Comparison of ENCODE assay signal across 1 cellular context in genomic region chr6:32087574-32088486, GRCh38.
A peak's percentile ranks its signal among the peaks of the same experiment; 100 is the strongest.
TF ChIP-seq lines count a peak whose summit lies in the region.

No MANE protein-coding gene starts in this region.

TF ChIP-seq in HepG2, 621 proteins besides CTCF, POLR2A, EP300 and RAD21 (continued from another document and continues in another):
- TF ChIP-seq BCLAF1 (IDR thresholded peaks at IDR 0.05) (no peak), IKZF5 (CRISPR knock-in tag; IDR thresholded peaks at IDR 0.05) (peak; percentile 71; the same call in 1 of the 2 replicates), MEIS1 (CRISPR knock-in tag; IDR thresholded peaks at IDR 0.05; ENCODE audit: borderline replicate concordance) (0 out of 2 replicates have a peak, but pooled peaks have one; percentile 16), ZFX (CRISPR knock-in tag; IDR thresholded peaks at IDR 0.05; ENCODE audit: low read depth) (peak; percentile 81), ZFY (CRISPR knock-in tag; IDR thresholded peaks at IDR 0.05) (peak; percentile 61; the same call in 1 of the 2 replicates), NCOA1 (CRISPR knock-in tag; IDR thresholded peaks at IDR 0.05) (no peak), SOX5 (CRISPR knock-in tag; IDR thresholded peaks at IDR 0.05; ENCODE audit: borderline replicate concordance) (no peak), ZNF777 (CRISPR knock-in tag; IDR thresholded peaks at IDR 0.05) (peak; percentile 99), HNRNPLL (IDR thresholded peaks at IDR 0.05; ENCODE audit: low read depth, low read length, poor library complexity, severe bottlenecking) (peak; percentile 65), ZNF468 (CRISPR knock-in tag; IDR thresholded peaks at IDR 0.05) (no peak), GATAD2A (CRISPR knock-in tag; IDR thresholded peaks at IDR 0.05) (peak; percentile 58; the same call in 1 of the 2 replicates), ZNF816 (CRISPR knock-in tag; IDR thresholded peaks at IDR 0.05; ENCODE audit: borderline replicate concordance) (no peak), ZSCAN20 (CRISPR knock-in tag; IDR thresholded peaks at IDR 0.05; ENCODE audit: borderline replicate concordance) (peak; percentile 70; the same call in 1 of the 2 replicates), PHF8 (CRISPR knock-in tag; IDR thresholded peaks at IDR 0.05) (peak; percentile 39; the same call in 1 of the 2 replicates), SP1 (IDR thresholded peaks at IDR 0.05) (no peak), SP1 (CRISPR knock-in tag; IDR thresholded peaks at IDR 0.05) (peak; percentile 76), MLXIP (CRISPR knock-in tag; IDR thresholded peaks at IDR 0.05; ENCODE audit: borderline replicate concordance) (no peak), TEAD3 (CRISPR knock-in tag; optimal IDR thresholded peaks at IDR 0.05; ENCODE audit: borderline replicate concordance) (peak; percentile 65), PCBP1 (IDR thresholded peaks at IDR 0.05; ENCODE audit: borderline replicate concordance, low read depth, low read length) (0 out of 2 replicates have a peak, but pooled peaks have one; percentile 15), MAZ (IDR thresholded peaks at IDR 0.05; ENCODE audit: borderline replicate concordance, low read depth, low read length) (peak; percentile 62; the same call in 1 of the 2 replicates), MAZ (CRISPR knock-in tag; IDR thresholded peaks at IDR 0.05; ENCODE audit: low read depth) (peak; percentile 59; the same call in 1 of the 2 replicates), GLI4 (CRISPR knock-in tag; IDR thresholded peaks at IDR 0.05; ENCODE audit: borderline replicate concordance) (no peak), KDM3A (CRISPR knock-in tag; IDR thresholded peaks at IDR 0.05; ENCODE audit: low read depth) (peak; percentile 87; the same call in 1 of the 2 replicates), XRCC5 (optimal IDR thresholded peaks at IDR 0.05; ENCODE audit: low read length) (peak; percentile 82), SPEN (CRISPR knock-in tag; IDR thresholded peaks at IDR 0.05; ENCODE audit: low read depth) (peak; percentile 80), LCORL (IDR thresholded peaks at IDR 0.05) (no peak), LCORL (CRISPR knock-in tag; IDR thresholded peaks at IDR 0.05) (peak; percentile 71; the same call in 1 of the 2 replicates), ZGPAT (CRISPR knock-in tag; IDR thresholded peaks at IDR 0.05) (peak; percentile 54; the same call in 1 of the 2 replicates), UBTF (CRISPR knock-in tag; IDR thresholded peaks at IDR 0.05) (peak; percentile 51), TGIF2 (CRISPR knock-in tag; IDR thresholded peaks at IDR 0.05) (no peak), SMAD1 (CRISPR knock-in tag; IDR thresholded peaks at IDR 0.05; ENCODE audit: borderline replicate concordance, low read depth) (0 out of 2 replicates have a peak, but pooled peaks have one; percentile 46), NFE2 (CRISPR knock-in tag; IDR thresholded peaks at IDR 0.05) (no peak), ZNF333 (CRISPR knock-in tag; IDR thresholded peaks at IDR 0.05; ENCODE audit: borderline replicate concordance) (no peak), ZNF790 (CRISPR knock-in tag; IDR thresholded peaks at IDR 0.05; ENCODE audit: borderline replicate concordance) (no peak), HDAC2 (CRISPR knock-in tag; IDR thresholded peaks at IDR 0.05) (peak; percentile 64; the same call in 1 of the 2 replicates), ZNF687 (CRISPR knock-in tag; IDR thresholded peaks at IDR 0.05) (peak; percentile 70)
- TF ChIP-seq, protein P1, sequence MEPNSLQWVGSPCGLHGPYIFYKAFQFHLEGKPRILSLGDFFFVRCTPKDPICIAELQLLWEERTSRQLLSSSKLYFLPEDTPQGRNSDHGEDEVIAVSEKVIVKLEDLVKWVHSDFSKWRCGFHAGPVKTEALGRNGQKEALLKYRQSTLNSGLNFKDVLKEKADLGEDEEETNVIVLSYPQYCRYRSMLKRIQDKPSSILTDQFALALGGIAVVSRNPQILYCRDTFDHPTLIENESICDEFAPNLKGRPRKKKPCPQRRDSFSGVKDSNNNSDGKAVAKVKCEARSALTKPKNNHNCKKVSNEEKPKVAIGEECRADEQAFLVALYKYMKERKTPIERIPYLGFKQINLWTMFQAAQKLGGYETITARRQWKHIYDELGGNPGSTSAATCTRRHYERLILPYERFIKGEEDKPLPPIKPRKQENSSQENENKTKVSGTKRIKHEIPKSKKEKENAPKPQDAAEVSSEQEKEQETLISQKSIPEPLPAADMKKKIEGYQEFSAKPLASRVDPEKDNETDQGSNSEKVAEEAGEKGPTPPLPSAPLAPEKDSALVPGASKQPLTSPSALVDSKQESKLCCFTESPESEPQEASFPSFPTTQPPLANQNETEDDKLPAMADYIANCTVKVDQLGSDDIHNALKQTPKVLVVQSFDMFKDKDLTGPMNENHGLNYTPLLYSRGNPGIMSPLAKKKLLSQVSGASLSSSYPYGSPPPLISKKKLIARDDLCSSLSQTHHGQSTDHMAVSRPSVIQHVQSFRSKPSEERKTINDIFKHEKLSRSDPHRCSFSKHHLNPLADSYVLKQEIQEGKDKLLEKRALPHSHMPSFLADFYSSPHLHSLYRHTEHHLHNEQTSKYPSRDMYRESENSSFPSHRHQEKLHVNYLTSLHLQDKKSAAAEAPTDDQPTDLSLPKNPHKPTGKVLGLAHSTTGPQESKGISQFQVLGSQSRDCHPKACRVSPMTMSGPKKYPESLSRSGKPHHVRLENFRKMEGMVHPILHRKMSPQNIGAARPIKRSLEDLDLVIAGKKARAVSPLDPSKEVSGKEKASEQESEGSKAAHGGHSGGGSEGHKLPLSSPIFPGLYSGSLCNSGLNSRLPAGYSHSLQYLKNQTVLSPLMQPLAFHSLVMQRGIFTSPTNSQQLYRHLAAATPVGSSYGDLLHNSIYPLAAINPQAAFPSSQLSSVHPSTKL (CRISPR knock-in tag; IDR thresholded peaks at IDR 0.05): peak; percentile 63; the same call in 1 of the 2 replicates
- TF ChIP-seq, protein P2, sequence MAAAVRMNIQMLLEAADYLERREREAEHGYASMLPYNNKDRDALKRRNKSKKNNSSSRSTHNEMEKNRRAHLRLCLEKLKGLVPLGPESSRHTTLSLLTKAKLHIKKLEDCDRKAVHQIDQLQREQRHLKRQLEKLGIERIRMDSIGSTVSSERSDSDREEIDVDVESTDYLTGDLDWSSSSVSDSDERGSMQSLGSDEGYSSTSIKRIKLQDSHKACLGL (CRISPR knock-in tag; IDR thresholded peaks at IDR 0.05): peak; percentile 78
- TF ChIP-seq, protein P3, sequence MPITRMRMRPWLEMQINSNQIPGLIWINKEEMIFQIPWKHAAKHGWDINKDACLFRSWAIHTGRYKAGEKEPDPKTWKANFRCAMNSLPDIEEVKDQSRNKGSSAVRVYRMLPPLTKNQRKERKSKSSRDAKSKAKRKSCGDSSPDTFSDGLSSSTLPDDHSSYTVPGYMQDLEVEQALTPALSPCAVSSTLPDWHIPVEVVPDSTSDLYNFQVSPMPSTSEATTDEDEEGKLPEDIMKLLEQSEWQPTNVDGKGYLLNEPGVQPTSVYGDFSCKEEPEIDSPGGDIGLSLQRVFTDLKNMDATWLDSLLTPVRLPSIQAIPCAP (CRISPR knock-in tag; IDR thresholded peaks at IDR 0.05; ENCODE audit: low read depth): 0 out of 2 replicates have a peak, but pooled peaks have one; percentile 49
